In genomic region chr17:76793775-76794174, GRCh38 we compare ENCODE assay signal across 1 cellular context.
TF ChIP-seq lines count a peak whose summit lies in the region.

No MANE protein-coding gene starts in this region.

TF ChIP-seq in H1, 55 proteins besides CTCF, POLR2A, EP300 and RAD21:
- TF ChIP-seq KDM4A (IDR thresholded peaks at IDR 0.05; ENCODE audit: low read depth, low read length, severe bottlenecking) = no peak
- TF ChIP-seq MAFK (IDR thresholded peaks at IDR 0.05; ENCODE audit: low read depth, low read length) = peak; percentile 38; the same call in 1 of the 2 replicates
- TF ChIP-seq FOSL1 (IDR thresholded peaks at IDR 0.05; ENCODE audit: insufficient read depth, low read depth, low read length) = no peak
- no peak for TF ChIP-seq CBX8 (IDR thresholded peaks at IDR 0.05; ENCODE audit: borderline replicate concordance, low read depth, low read length)
- TF ChIP-seq CTBP2 (IDR thresholded peaks at IDR 0.05; ENCODE audit: borderline replicate concordance, insufficient read depth, insufficient read length, low read length) = no peak
- no peak for TF ChIP-seq KDM1A (IDR thresholded peaks at IDR 0.05; ENCODE audit: borderline replicate concordance, low read length)
- no peak for TF ChIP-seq RBBP5 (IDR thresholded peaks at IDR 0.05; ENCODE audit: borderline replicate concordance, low read depth, low read length)
